Comparison of ENCODE assay signal across 9 cellular contexts in the genomic region with DNA sequence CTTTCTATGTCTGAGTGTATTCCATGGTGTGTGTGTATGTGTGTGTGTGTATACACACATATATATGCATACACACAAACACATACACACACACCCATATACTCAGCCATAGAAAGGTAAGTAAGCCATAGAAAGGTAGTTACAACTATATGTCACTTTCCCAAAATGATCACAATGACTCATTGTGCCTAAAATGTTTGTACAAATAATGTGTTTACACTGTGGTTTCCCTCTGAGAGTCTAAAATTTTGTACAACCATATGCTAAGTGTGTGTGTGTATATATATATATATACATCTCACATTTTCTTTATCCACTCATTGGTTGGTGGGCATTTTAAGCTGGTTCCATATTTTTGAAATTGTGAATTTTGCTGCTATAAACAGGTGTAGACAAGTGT. TPM values are rescaled to one million over a fixed set of nuclear protein-coding genes. Genes with fewer than 3 reads are reported as not detected.
"Had no signal": no experiment of that assay in that cellular context is flagged by ENCODE, and none has a peak within 500 bp of the region (broad histone marks: within the 10 kb centered on the region; RNA-seq: fewer than 3 reads in every experiment).

No MANE protein-coding gene starts in this region.

- H3K4me2 ChIP-seq: KMS-11 had no signal

- H3K9ac ChIP-seq: KMS-11 had no signal

- DNase-seq: IMR-90, KBM-7, KG1 had no signal

- H3K27ac ChIP-seq: HL-60, KMS-11 had no signal

- ATAC-seq: HepG2, K562 had no signal

- FAIRE-seq: HepG2, HTR-8/SVneo, K562 had no signal

- H3K4me3 ChIP-seq: K562 had no signal

RNA-seq across cellular contexts. Expression of gene CSRNP3, which starts 55.3 kb away (rescaled TPM):
- total RNA-seq: HepG2, HT1080, K562 had no signal
